In the genomic region with DNA sequence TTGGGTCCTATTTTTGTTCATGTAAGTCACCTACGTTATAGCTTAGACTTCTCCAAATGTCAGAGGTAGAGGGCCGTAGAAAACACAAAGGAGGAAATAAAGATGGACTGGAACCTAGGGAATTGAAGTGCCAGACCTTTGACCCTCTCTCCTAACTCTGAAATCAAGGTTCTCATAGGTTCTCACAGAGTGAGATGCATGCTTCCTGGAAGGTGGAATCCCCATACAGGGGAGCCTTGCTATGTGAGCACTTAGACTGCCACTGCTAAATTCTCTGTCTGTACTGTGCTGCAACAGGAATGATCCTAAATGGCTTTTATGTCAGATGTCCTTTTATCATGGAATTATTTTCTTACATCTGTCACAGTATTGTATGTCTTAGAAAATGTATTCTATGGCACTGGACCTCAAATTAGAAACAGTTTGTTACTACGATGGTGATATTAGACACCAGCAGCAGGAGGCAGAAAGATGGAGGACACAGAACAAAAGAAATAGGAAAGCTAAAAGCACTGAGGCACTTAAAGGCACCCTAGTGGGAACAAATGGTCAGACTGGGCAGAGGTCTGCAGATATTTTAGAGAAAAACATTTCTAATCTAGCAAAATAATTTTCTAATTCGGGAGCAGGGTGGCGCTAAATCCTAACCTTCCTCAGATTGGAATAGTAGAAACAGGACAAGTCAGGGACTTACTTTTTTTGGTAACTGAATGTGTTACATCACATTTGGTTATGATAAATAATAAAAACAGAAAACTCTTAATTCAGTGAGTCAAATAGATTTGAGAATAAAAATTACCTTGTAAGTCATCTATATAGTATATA, we compare ENCODE assay signal across 13 cellular contexts.
A peak's percentile ranks its signal among the peaks of the same experiment; 100 is the strongest.
DNase-seq lines count a peak whose midpoint lies in the region; TF ChIP-seq lines count a peak whose summit lies in the region.
"Had no signal": no experiment of that assay in that cellular context is flagged by ENCODE, and none has a peak within 500 bp of the region (broad histone marks: within the 10 kb centered on the region; RNA-seq: fewer than 3 reads in every experiment).

No MANE protein-coding gene starts in this region.

- intact Hi-C loops in prostate gland (cut with DNase I) = no loop called here

- H3K9me3 Mint-ChIP-seq in neural progenitor cell = no peaks in the 10 kb centered on the region
- H3K9me3 Mint-ChIP-seq: activated naive CD4-positive, alpha-beta T cell treated with anti-CD3 and anti-CD28 coated beads for 36 hours had no signal

- peaks cover 7% of the 10 kb centered on the region for H3K4me1 Mint-ChIP-seq in neural progenitor cell

- H3K27me3 ChIP-seq in neural progenitor cell (no peaks in the 10 kb centered on the region), prostate gland (replicated peaks; ENCODE audit: insufficient read depth) (no peaks in the 10 kb centered on the region)

- peak; percentile 31 for DNase-seq in ELR (ENCODE audit: low read depth)
- DNase-seq in NB4 (ENCODE audit: low read depth) = peak; percentile 5
- DNase-seq in cardiac fibroblast (ENCODE audit: low read depth in 2 of 2) = peak; percentile 46 to 48
- peak; percentile 8 for DNase-seq in neural progenitor cell (ENCODE audit: low spot score)
- no peak for DNase-seq in KBM-7
- no peak for DNase-seq in NCI-H1105 treated with DMSO at 0.1 percent for 48 hours (lab: John Stamatoyannopoulos, UW)
- DNase-seq in prostate gland (ENCODE audit: low spot score) = no peak
- DNase-seq: activated CD8-positive, alpha-beta memory T cell treated with anti-CD3 and anti-CD28 coated beads for 24 hours; activated naive CD4-positive, alpha-beta T cell treated with anti-CD3 and anti-CD28 coated beads for 36 hours; Caco-2; lower lobe of right lung; NCI-H748 treated with DMSO at 0.1 percent for 48 hours; SHP77 treated with DMSO at 0.1 percent for 48 hours had no signal

- peaks cover 16% of the 10 kb centered on the region for H3K36me3 Mint-ChIP-seq in neural progenitor cell

- H3K9me3 ChIP-seq in neural progenitor cell (ENCODE audit: low read depth) (no peaks in the 10 kb centered on the region), prostate gland (no peaks in the 10 kb centered on the region)
- H3K9me3 ChIP-seq: Caco-2, lower lobe of right lung had no signal

- H3K27ac ChIP-seq in neural progenitor cell (no peak overlapping the region), prostate gland (no peak overlapping the region)
- H3K27ac ChIP-seq: lower lobe of right lung had no signal

- H3F3A ChIP-seq in neural progenitor cell (ENCODE audit: low read depth) = peaks cover 4% of the 10 kb centered on the region

- H2AFZ ChIP-seq in neural progenitor cell (replicated peaks) = no peak overlapping the region

- peaks cover 10% of the 10 kb centered on the region for H3K4me1 ChIP-seq in neural progenitor cell
- H3K4me1 ChIP-seq in prostate gland (replicated peaks) = no peaks in the 10 kb centered on the region
- H3K4me1 ChIP-seq: Caco-2, lower lobe of right lung had no signal

- no peak overlapping the region for H3K4me3 ChIP-seq in NB4 (ENCODE audit: low read depth, low read length)
- no peak overlapping the region for H3K4me3 ChIP-seq in cardiac fibroblast (replicated peaks in 1 of 2; ENCODE audit: low read depth in 2 of 2, low read length in 2 of 2)
- no peak overlapping the region for H3K4me3 ChIP-seq in neural progenitor cell
- no peak overlapping the region for H3K4me3 ChIP-seq in prostate gland
- H3K4me3 ChIP-seq: lower lobe of right lung had no signal

- no peak for TF ChIP-seq POLR2A in NB4 (IDR thresholded peaks at IDR 0.05; ENCODE audit: extremely low read depth, insufficient read length)
- TF ChIP-seq POLR2A in prostate gland (IDR thresholded peaks at IDR 0.05) = no peak

- no peak overlapping the region for H3K4me3 Mint-ChIP-seq in neural progenitor cell
- H3K4me3 Mint-ChIP-seq: activated naive CD4-positive, alpha-beta T cell treated with anti-CD3 and anti-CD28 coated beads for 36 hours had no signal

- no peak overlapping the region for H3K27ac Mint-ChIP-seq in neural progenitor cell
- H3K27ac Mint-ChIP-seq: activated naive CD4-positive, alpha-beta T cell treated with anti-CD3 and anti-CD28 coated beads for 36 hours had no signal

- H3K36me3 ChIP-seq in neural progenitor cell (no peaks in the 10 kb centered on the region), prostate gland (peaks cover 6 to 7% of the 10 kb centered on the region in 2 donors)

- no peak for TF ChIP-seq CTCF in NB4 (IDR thresholded peaks at IDR 0.05; ENCODE audit: low read depth, low read length)
- peak; percentile 4 for TF ChIP-seq CTCF in cardiac fibroblast (IDR thresholded peaks at IDR 0.05; ENCODE audit: low read depth, low read length)
- TF ChIP-seq CTCF in neural progenitor cell (IDR thresholded peaks at IDR 0.05) = no peak
- no peak for TF ChIP-seq CTCF in prostate gland (IDR thresholded peaks at IDR 0.05)

- no peaks in the 10 kb centered on the region for H3K79me2 ChIP-seq in neural progenitor cell (ENCODE audit: low read depth)

- peaks cover under 1% of the 10 kb centered on the region for H3K27me3 Mint-ChIP-seq in neural progenitor cell (ENCODE audit: insufficient read depth, low read depth)

- H3K4me2 ChIP-seq in neural progenitor cell = peak overlapping the region; percentile 1

- 87% methylated on average over 5 of the region's 5 CpGs for WGBS in prostate gland

- H3K9ac ChIP-seq in neural progenitor cell = no peak overlapping the region

- in situ Hi-C loops in KBM-7 (cut with MboI; ENCODE audit: low pct_unique_long_range_greater_than_20kb, low sequenced_read_pairs) = no loop called here

- no peaks in the 10 kb centered on the region for H4K20me1 ChIP-seq in neural progenitor cell (ENCODE audit: low read depth)

Comparison
In these comparisons a context has a peak if more than half of its experiments do, and no peak if none do; other contexts are left out.
1. DNase-seq: peak in ELR (single experiment), NB4 (single experiment), cardiac fibroblast (2 of 2) and neural progenitor cell (single experiment); none in KBM-7 (single experiment), NCI-H1105 treated with DMSO at 0.1 percent for 48 hours (single experiment) and prostate gland (single experiment).